ENCODE assay signal across 7 cellular contexts in the genomic region with DNA sequence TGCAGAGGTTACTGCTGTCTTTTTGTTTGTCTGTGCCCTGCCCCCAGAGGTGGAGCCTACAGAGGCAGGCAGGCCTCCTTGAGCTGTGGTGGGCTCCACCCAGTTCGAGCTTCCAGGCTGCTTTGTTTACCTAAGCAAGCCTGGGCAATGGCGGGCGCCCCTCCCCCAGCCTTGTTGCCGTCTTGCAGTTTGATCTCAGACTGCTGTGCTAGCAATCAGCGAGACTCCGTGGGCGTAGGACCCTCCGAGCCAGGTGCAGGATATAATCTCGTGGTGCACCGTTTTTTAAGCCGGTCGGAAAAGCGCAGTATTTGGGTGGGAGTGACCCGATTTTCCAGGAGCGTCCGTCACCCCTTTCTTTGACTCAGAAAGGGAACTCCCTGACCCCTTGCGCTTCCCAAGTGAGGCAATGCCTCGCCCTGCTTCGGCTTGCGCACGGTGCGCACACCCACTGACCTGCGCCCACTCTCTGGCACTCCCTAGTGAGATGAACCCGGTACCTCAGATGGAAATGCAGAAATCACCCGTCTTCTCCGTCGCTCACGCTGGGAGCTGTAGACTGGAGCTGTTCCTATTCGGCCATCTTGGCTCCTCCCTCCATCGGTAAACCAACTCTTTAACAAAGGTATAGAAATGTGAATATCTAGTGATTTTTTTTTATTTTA. TPM values are rescaled to one million over a fixed set of nuclear protein-coding genes. Genes with fewer than 3 reads are reported as not detected.
DNase-seq lines count a peak whose midpoint lies in the region; ATAC-seq and TF ChIP-seq lines count a peak whose summit lies in the region.
"Not testable (repeated sequence)": the region's sequence is repeated elsewhere in the genome, so short reads cannot be mapped to it uniquely, and the experiment has no call there.

No MANE protein-coding gene starts in this region.

- peak overlapping the region; percentile 63 for H3K9ac ChIP-seq in ES-I3 (ENCODE audit: low read depth, low read length)

- H3K9me3 ChIP-seq in ES-I3 (ENCODE audit: control insufficient read depth, insufficient read depth, low read length); mucosa of descending colon: not testable (repeated sequence)

- intact Hi-C loops in mucosa of descending colon (cut with DNase I, micrococcal nuclease) = not testable (repeated sequence)

- peak overlapping the region; percentile 76 for H3K27ac Mint-ChIP-seq in WTC11
- H3K27ac Mint-ChIP-seq in progenitor cell of endocrine pancreas = not testable (repeated sequence)

- POLR2A ChIA-PET in HEK293T (lab: Yijun Ruan, JAX) = interaction anchor here (0.6 to 3.0 kb wide), 3 partner anchors 12 to 1734 kb away, joined by 3 to 16 read pairs (median 6); partner anchors contain the start of gene SELENOK
- POLR2A ChIA-PET in WTC11 (lab: Charles Lee) = not testable (repeated sequence)

- peaks cover 14% of the 10 kb centered on the region for H3K4me1 Mint-ChIP-seq in WTC11
- H3K4me1 Mint-ChIP-seq in progenitor cell of endocrine pancreas (ENCODE audit: low read depth) = not testable (repeated sequence)

- CTCF ChIA-PET in HEK293T (lab: Yijun Ruan, JAX) (interaction anchor here (3.0 kb wide), 1 partner anchor 11 kb away, joined by 17 read pairs; no protein-coding TSS in a partner anchor), WTC11 (lab: Charles Lee) (interaction anchor here (1.5 kb wide), 1 partner anchor 12 kb away, joined by 5 read pairs; no protein-coding TSS in a partner anchor)

- H3K4me3 ChIP-seq in fibroblast of villous mesenchyme (ENCODE audit: low read depth, low read length) = peak overlapping the region; percentile 41
- H3K4me3 ChIP-seq in mucosa of descending colon = not testable (repeated sequence)

- not testable (repeated sequence) for H3K27me3 Mint-ChIP-seq in WTC11 (ENCODE audit: low read depth); progenitor cell of endocrine pancreas

- not testable (repeated sequence) for H3K36me3 ChIP-seq in ES-I3 (ENCODE audit: insufficient read depth, low read length); mucosa of descending colon (ENCODE audit: low read depth)

- not testable (repeated sequence) for DNase-seq in HEK293T (ENCODE audit: extremely low spot score); fibroblast of villous mesenchyme (ENCODE audit: low read depth); progenitor cell of endocrine pancreas (ENCODE audit: low spot score, unreplicated experiment)
- peak in 2 of 3 experiments; percentile 2 to 62 for DNase-seq in NCI-H1417 (lab: John Stamatoyannopoulos, UW)
- peak; percentile 68 for DNase-seq in WTC11 (ENCODE audit: low spot score)
- peak; percentile 50 to 68 (median 55) for DNase-seq in mucosa of descending colon

- TF ChIP-seq CTCF in WTC11 (IDR thresholded peaks at IDR 0.05); fibroblast of villous mesenchyme (IDR thresholded peaks at IDR 0.05; ENCODE audit: insufficient read depth, low read depth, low read length); mucosa of descending colon (IDR thresholded peaks at IDR 0.05); progenitor cell of endocrine pancreas (IDR thresholded peaks at IDR 0.05; ENCODE audit: unreplicated experiment): not testable (repeated sequence)

- not testable (repeated sequence) for H3K36me3 Mint-ChIP-seq in WTC11; progenitor cell of endocrine pancreas (ENCODE audit: insufficient read depth)

- peak overlapping the region; percentile 67 for H3K4me3 Mint-ChIP-seq in WTC11
- peak overlapping the region; percentile 33 for H3K4me3 Mint-ChIP-seq in progenitor cell of endocrine pancreas (ENCODE audit: low read depth)

- not testable (repeated sequence) for ATAC-seq in WTC11, mucosa of descending colon

- H3K4me1 ChIP-seq in ES-I3 (ENCODE audit: insufficient read depth, low read length); mucosa of descending colon (ENCODE audit: low read depth): not testable (repeated sequence)

- H3K9me3 Mint-ChIP-seq in WTC11; progenitor cell of endocrine pancreas (ENCODE audit: low read depth): not testable (repeated sequence)

TF ChIP-seq in HEK293T, 16 proteins besides CTCF, POLR2A, EP300 and RAD21:
- peak; percentile 28; the same call in 1 of the 2 replicates for TF ChIP-seq FOXK2 (IDR thresholded peaks at IDR 0.05)
- peak; percentile 85 for TF ChIP-seq L3MBTL2 (conservative IDR thresholded peaks at IDR 0.05)
- TF ChIP-seq NFRKB (IDR thresholded peaks at IDR 0.05) = peak; percentile 64

TF ChIP-seq in WTC11, 78 proteins besides CTCF, POLR2A, EP300 and RAD21:
- 0 out of 2 replicates have a peak, but pooled peaks have one; percentile 18 for TF ChIP-seq FOXP4 (CRISPR knock-in tag; IDR thresholded peaks at IDR 0.05)
- peak; percentile 60; the same call in 1 of the 2 replicates for TF ChIP-seq FOXK1 (CRISPR knock-in tag; IDR thresholded peaks at IDR 0.05)
- 0 out of 2 replicates have a peak, but pooled peaks have one; percentile 25 for TF ChIP-seq FOXP1 (CRISPR knock-in tag; IDR thresholded peaks at IDR 0.05; ENCODE audit: borderline replicate concordance)
- TF ChIP-seq, protein P1, sequence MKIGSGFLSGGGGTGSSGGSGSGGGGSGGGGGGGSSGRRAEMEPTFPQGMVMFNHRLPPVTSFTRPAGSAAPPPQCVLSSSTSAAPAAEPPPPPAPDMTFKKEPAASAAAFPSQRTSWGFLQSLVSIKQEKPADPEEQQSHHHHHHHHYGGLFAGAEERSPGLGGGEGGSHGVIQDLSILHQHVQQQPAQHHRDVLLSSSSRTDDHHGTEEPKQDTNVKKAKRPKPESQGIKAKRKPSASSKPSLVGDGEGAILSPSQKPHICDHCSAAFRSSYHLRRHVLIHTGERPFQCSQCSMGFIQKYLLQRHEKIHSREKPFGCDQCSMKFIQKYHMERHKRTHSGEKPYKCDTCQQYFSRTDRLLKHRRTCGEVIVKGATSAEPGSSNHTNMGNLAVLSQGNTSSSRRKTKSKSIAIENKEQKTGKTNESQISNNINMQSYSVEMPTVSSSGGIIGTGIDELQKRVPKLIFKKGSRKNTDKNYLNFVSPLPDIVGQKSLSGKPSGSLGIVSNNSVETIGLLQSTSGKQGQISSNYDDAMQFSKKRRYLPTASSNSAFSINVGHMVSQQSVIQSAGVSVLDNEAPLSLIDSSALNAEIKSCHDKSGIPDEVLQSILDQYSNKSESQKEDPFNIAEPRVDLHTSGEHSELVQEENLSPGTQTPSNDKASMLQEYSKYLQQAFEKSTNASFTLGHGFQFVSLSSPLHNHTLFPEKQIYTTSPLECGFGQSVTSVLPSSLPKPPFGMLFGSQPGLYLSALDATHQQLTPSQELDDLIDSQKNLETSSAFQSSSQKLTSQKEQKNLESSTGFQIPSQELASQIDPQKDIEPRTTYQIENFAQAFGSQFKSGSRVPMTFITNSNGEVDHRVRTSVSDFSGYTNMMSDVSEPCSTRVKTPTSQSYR (CRISPR knock-in tag; IDR thresholded peaks at IDR 0.05) = 0 out of 2 replicates have a peak, but pooled peaks have one; percentile 18

RNA-seq across cellular contexts. Expression of gene SELENOK, which starts 35.7 kb away (rescaled TPM):
- 32.7 to 38.7 TPM (median 34.4 TPM) in 3 replicates for total RNA-seq in WTC11 (2021)
- total RNA-seq in fibroblast of villous mesenchyme = 15.5 and 19.4 TPM in 2 replicates
- total RNA-seq in mucosa of descending colon = 10 to 100 TPM; 37.2 to 56.2 (median 47.2) TPM
- total RNA-seq in progenitor cell of endocrine pancreas = 40.2 and 44.2 TPM in 2 replicates

RNA-seq across cellular contexts. Expression of gene ACTR8, which starts 45.4 kb away (rescaled TPM):
- 23.3 to 29.9 TPM (median 26.3 TPM) in 3 replicates for total RNA-seq in WTC11 (2021)
- total RNA-seq in fibroblast of villous mesenchyme = 29.3 and 38.0 TPM in 2 replicates
- total RNA-seq in mucosa of descending colon = 10 to 100 TPM; 29.1 to 36.0 (median 34.1) TPM
- 55.1 and 60.8 TPM in 2 replicates for total RNA-seq in progenitor cell of endocrine pancreas
